7 cellular contexts compared by ENCODE assay signal in genomic region chr6:2988426-2989331, GRCh38. TPM values are rescaled to one million over a fixed set of nuclear protein-coding genes. Genes with fewer than 3 reads are reported as not detected.
A peak's percentile ranks its signal among the peaks of the same experiment; 100 is the strongest.
DNase-seq lines count a peak whose midpoint lies in the region; ATAC-seq, FAIRE-seq and TF ChIP-seq lines count a peak whose summit lies in the region.

No MANE protein-coding gene starts in this region.

- TF ChIP-seq RAD21 in K562 (CRISPR knock-in tag; conservative IDR thresholded peaks at IDR 0.05 in 1 of 2, IDR thresholded peaks at IDR 0.05 in 1 of 2), result peak; percentile 93 to 98

- CTCF ChIA-PET in K562 (lab: Yijun Ruan, JAX; ENCODE audit: low intra/inter-chr PET ratio), result interaction anchor here (0.6 to 3.8 kb wide), 12 partner anchors 11 to 642 kb away, joined by 3 to 39 read pairs (median 6); partner anchors contain the start of genes NQO2 and SERPINB9

- H4K20me1 ChIP-seq in K562 (replicated peaks; ENCODE audit: control insufficient read depth, insufficient read depth, low read length), result no peaks in the 10 kb centered on the region

- peak overlapping the region; percentile 94 to 97 for H3K9ac ChIP-seq in K562 (ENCODE audit: insufficient read depth in 1 of 2, low read depth in 2 of 2, low read length in 2 of 2)

- no TSS peak for BruUV-seq in K562 (replicated peaks; lab: Mats Ljungman, UMichigan)

- intact Hi-C loops in K562 (cut with micrococcal nuclease), result loop anchor here (1.0 to 5.0 kb wide), 7 partner anchors 18 to 250 kb away; no protein-coding TSS in a partner anchor
- intact Hi-C loops in sciatic nerve (cut with DNase I), result no loop called here

- H3K4me2 ChIP-seq in K562 (ENCODE audit: insufficient read depth, low read length), result peak overlapping the region; percentile 95

- peak; percentile 75 to 78 for DNase-seq in NCI-H187 (lab: John Stamatoyannopoulos, UW)
- DNase-seq in T-helper 9 cell, result peak; percentile 65
- peak; percentile 84 to 96 (median 84) for DNase-seq in K562 (ENCODE audit: extremely low read depth in 1 of 4, low spot score in 3 of 4)
- DNase-seq in iPS DF 19.7 (ENCODE audit: low read depth, low spot score), result peak; percentile 70
- peak; percentile 93 for DNase-seq in sciatic nerve (ENCODE audit: low spot score)

- FAIRE-seq in K562 (lab: Jason Lieb, UNC), result peak; percentile 81

- H3K27me3 ChIP-seq in K562 (ENCODE audit: control insufficient read depth in 2 of 2, insufficient read depth in 2 of 2, low read length in 2 of 2), result no peaks in the 10 kb centered on the region

- peak; percentile 26; the same call in 1 of the 2 replicates for TF ChIP-seq EP300 in K562 (IDR thresholded peaks at IDR 0.05; ENCODE audit: low read length)

- peak; percentile 80 for TF ChIP-seq POLR2A in K562 (conservative IDR thresholded peaks at IDR 0.05)

- H3K36me3 ChIP-seq in K562 (ENCODE audit: control insufficient read depth, insufficient read depth, low read length), result peaks cover 3% of the 10 kb centered on the region; the same call in 1 of the 3 replicates

- WGBS in K562 (ENCODE audit: insufficient coverage, low coverage, missing lambda C conversion rate), result under 1% methylated on average over 53 of the region's 64 CpGs

- peaks cover 56% of the 10 kb centered on the region in 2 experiments for H3K4me1 ChIP-seq in K562 (replicated peaks in 1 of 2; ENCODE audit: control insufficient read depth in 2 of 2, insufficient read depth in 2 of 2, low read length in 2 of 2)

- TF ChIP-seq CTCF in K562 (IDR thresholded peaks at IDR 0.05 in 2 of 3, conservative IDR thresholded peaks at IDR 0.05 in 1 of 3; ENCODE audit: insufficient read depth in 2 of 3, low read depth in 1 of 3, low read length in 3 of 3), result peak; percentile 81 to 98 (median 94)

- H3K9me3 ChIP-seq in K562 (replicated peaks; ENCODE audit: control insufficient read depth, insufficient read depth, low read depth, low read length), result no peaks in the 10 kb centered on the region; the same call in 1 of the 2 replicates

- ATAC-seq in GM18498 (IDR thresholded peaks at IDR 0.05; ENCODE audit: unreplicated experiment) (peak; percentile 84), HG02938 (IDR thresholded peaks at IDR 0.05; ENCODE audit: unreplicated experiment) (peak; percentile 56), K562 (peak; percentile 84), sciatic nerve (peak; percentile 86)

- peak overlapping the region; percentile 79 for H2AFZ ChIP-seq in K562 (ENCODE audit: low read depth, low read length)

- in situ Hi-C loops in K562 (cut with MboI), result loop anchor here (5.0 kb wide), 1 partner anchor 131 kb away; no protein-coding TSS in a partner anchor

- H3K4me3 ChIP-seq in K562, result peak overlapping the region; percentile 71

- no peaks in the 10 kb centered on the region for H3K9me1 ChIP-seq in K562 (ENCODE audit: control insufficient read depth, insufficient read depth, low read length)

- peak overlapping the region; percentile 99 for H3K27ac ChIP-seq in K562 (ENCODE audit: extremely low read depth, low read depth, low read length)

- POLR2A ChIA-PET in K562 (lab: Yijun Ruan, JAX), result interaction anchor here (0.6 to 9.0 kb wide), 30 partner anchors 8 to 256 kb away, joined by 3 to 95 read pairs (median 5); partner anchors contain the start of genes MYLK4, NQO2, RIPK1 and SERPINB1

- H3K79me2 ChIP-seq in K562 (ENCODE audit: control insufficient read depth, insufficient read depth, low read length), result peaks cover 28% of the 10 kb centered on the region

TF ChIP-seq in K562, 482 proteins besides CTCF, POLR2A, EP300 and RAD21 (continues in another document):
- no peak for TF ChIP-seq SRSF3 (IDR thresholded peaks at IDR 0.05; ENCODE audit: insufficient read depth, low read length)
- TF ChIP-seq, protein P1, sequence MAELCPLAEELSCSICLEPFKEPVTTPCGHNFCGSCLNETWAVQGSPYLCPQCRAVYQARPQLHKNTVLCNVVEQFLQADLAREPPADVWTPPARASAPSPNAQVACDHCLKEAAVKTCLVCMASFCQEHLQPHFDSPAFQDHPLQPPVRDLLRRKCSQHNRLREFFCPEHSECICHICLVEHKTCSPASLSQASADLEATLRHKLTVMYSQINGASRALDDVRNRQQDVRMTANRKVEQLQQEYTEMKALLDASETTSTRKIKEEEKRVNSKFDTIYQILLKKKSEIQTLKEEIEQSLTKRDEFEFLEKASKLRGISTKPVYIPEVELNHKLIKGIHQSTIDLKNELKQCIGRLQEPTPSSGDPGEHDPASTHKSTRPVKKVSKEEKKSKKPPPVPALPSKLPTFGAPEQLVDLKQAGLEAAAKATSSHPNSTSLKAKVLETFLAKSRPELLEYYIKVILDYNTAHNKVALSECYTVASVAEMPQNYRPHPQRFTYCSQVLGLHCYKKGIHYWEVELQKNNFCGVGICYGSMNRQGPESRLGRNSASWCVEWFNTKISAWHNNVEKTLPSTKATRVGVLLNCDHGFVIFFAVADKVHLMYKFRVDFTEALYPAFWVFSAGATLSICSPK (IDR thresholded peaks at IDR 0.05; ENCODE audit: borderline replicate concordance), result no peak
- no peak for TF ChIP-seq BRCA1 (IDR thresholded peaks at IDR 0.05)
- 0 out of 2 replicates have a peak, but pooled peaks have one; percentile 57 for TF ChIP-seq BRCA1 (CRISPR knock-in tag; IDR thresholded peaks at IDR 0.05)
- TF ChIP-seq FOS (IDR thresholded peaks at IDR 0.05; ENCODE audit: extremely low read depth, insufficient read length), result peak; percentile 28
- no peak for TF ChIP-seq ZNF274 (IDR thresholded peaks at IDR 0.05; ENCODE audit: borderline replicate concordance, low read depth, low read length)
- no peak for TF ChIP-seq ZNF174 (CRISPR knock-in tag; IDR thresholded peaks at IDR 0.05)
- TF ChIP-seq, protein P2, sequence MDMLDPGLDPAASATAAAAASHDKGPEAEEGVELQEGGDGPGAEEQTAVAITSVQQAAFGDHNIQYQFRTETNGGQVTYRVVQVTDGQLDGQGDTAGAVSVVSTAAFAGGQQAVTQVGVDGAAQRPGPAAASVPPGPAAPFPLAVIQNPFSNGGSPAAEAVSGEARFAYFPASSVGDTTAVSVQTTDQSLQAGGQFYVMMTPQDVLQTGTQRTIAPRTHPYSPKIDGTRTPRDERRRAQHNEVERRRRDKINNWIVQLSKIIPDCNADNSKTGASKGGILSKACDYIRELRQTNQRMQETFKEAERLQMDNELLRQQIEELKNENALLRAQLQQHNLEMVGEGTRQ (CRISPR knock-in tag; IDR thresholded peaks at IDR 0.05), result no peak
- TF ChIP-seq KDM4B (IDR thresholded peaks at IDR 0.05; ENCODE audit: borderline replicate concordance in 2 of 2, low read depth in 1 of 2), result 0 out of 4 replicates have a peak, but pooled peaks of 1 of the 2 experiments have one; percentile 52

RNA-seq across cellular contexts. Expression of gene NQO2, which starts 11.0 kb away (rescaled TPM):
- total RNA-seq in K562 (2011; cell fraction: chromatin; rRNA removed; ENCODE audit: low replicate concordance), result 88.6 and 124 TPM in 2 replicates
- 76.6 and 81.5 TPM in 2 replicates for total RNA-seq in K562 (2011; cell fraction: nucleolus; rRNA removed)
- 59.8 and 71.4 TPM in 2 replicates for total RNA-seq in K562 (2011; cell fraction: nucleoplasm; rRNA removed)
- 101 and 110 TPM in 2 replicates for total RNA-seq in K562 (2014; rRNA removed)
- total RNA-seq in K562 (2014; rRNA removed; fragmentation: Illumina TruSeq; extraction: Trizol), result 106 and 108 TPM in 2 replicates
- 116 TPM in 2 replicates for total RNA-seq in K562 (2015; rRNA removed; fragmentation: Illumina TruSeq; extraction: Trizol)
- total RNA-seq in K562 (2021), result 136 and 139 TPM in 2 replicates
- 187 and 214 TPM in 2 replicates for polyA plus RNA-seq in K562 (2011; rRNA removed)
- polyA plus RNA-seq in K562 (2011; cell fraction: cytosol; rRNA removed), result 201 and 211 TPM in 2 replicates
- 136 and 150 TPM in 2 replicates for polyA plus RNA-seq in K562 (2011; cell fraction: nucleus; rRNA removed)
- polyA plus RNA-seq in K562 (2012), result 121 and 287 TPM in 2 replicates
- polyA plus RNA-seq in K562 (2014; fragmentation: Illumina TruSeq; extraction: Trizol), result 113 and 118 TPM in 2 replicates
- 10 to 100 TPM; 54.6 to 70.1 TPM for polyA plus RNA-seq in K562 (2014; fragmentation: Nextera tagmentation; extraction: Ambion mirVana)
- polyA plus RNA-seq in K562 (2014; rRNA removed), result 145 and 149 TPM in 2 replicates
- polyA minus RNA-seq in K562 (2011; rRNA and poly(A)+ RNA removed), result 136 and 185 TPM in 2 replicates
- 67.3 and 100 TPM in 2 replicates for polyA minus RNA-seq in K562 (2011; cell fraction: cytosol; rRNA and poly(A)+ RNA removed)
- polyA minus RNA-seq in K562 (2011; cell fraction: nucleus; rRNA and poly(A)+ RNA removed), result 20.6 and 27.7 TPM in 2 replicates
- 30.1 TPM for total RNA-seq in sciatic nerve

RNA-seq across cellular contexts. Expression of gene SERPINB6, which starts 17.3 kb away (rescaled TPM):
- 141 and 220 TPM in 2 replicates for total RNA-seq in K562 (2011; cell fraction: chromatin; rRNA removed; ENCODE audit: low replicate concordance)
- total RNA-seq in K562 (2011; cell fraction: nucleolus; rRNA removed), result 93.6 and 93.8 TPM in 2 replicates
- total RNA-seq in K562 (2011; cell fraction: nucleoplasm; rRNA removed), result 147 and 201 TPM in 2 replicates
- total RNA-seq in K562 (2014; rRNA removed), result 86.6 and 92.4 TPM in 2 replicates
- total RNA-seq in K562 (2014; rRNA removed; fragmentation: Illumina TruSeq; extraction: Trizol), result 111 and 114 TPM in 2 replicates
- total RNA-seq in K562 (2015; rRNA removed; fragmentation: Illumina TruSeq; extraction: Trizol), result 100 and 113 TPM in 2 replicates
- total RNA-seq in K562 (2021), result 124 and 126 TPM in 2 replicates
- 151 and 210 TPM in 2 replicates for polyA plus RNA-seq in K562 (2011; rRNA removed)
- 171 and 185 TPM in 2 replicates for polyA plus RNA-seq in K562 (2011; cell fraction: cytosol; rRNA removed)
- 130 and 168 TPM in 2 replicates for polyA plus RNA-seq in K562 (2011; cell fraction: nucleus; rRNA removed)
- 133 and 231 TPM in 2 replicates for polyA plus RNA-seq in K562 (2012)
- 162 and 176 TPM in 2 replicates for polyA plus RNA-seq in K562 (2014; fragmentation: Illumina TruSeq; extraction: Trizol)
- polyA plus RNA-seq in K562 (2014; fragmentation: Nextera tagmentation; extraction: Ambion mirVana), result 100 to 1,000 TPM; 143 to 211 TPM
- polyA plus RNA-seq in K562 (2014; rRNA removed), result 145 and 159 TPM in 2 replicates
- 135 and 183 TPM in 2 replicates for polyA minus RNA-seq in K562 (2011; rRNA and poly(A)+ RNA removed)
- polyA minus RNA-seq in K562 (2011; cell fraction: cytosol; rRNA and poly(A)+ RNA removed), result 64.3 and 74.2 TPM in 2 replicates
- 60.0 and 62.5 TPM in 2 replicates for polyA minus RNA-seq in K562 (2011; cell fraction: nucleus; rRNA and poly(A)+ RNA removed)
- 122 TPM for total RNA-seq in sciatic nerve

Comparison
In these comparisons a context has a peak if more than half of its experiments do, and no peak if none do; other contexts are left out.
1. Peak in every context shown above with its lines: DNase-seq, ATAC-seq, H3K4me3 ChIP-seq and H3K27ac ChIP-seq.